Comparison of ENCODE assay signal across 1 cellular context in genomic region chr9:21395778-21396717, GRCh38.
TF ChIP-seq lines count a peak whose summit lies in the region.

No MANE protein-coding gene starts in this region.

TF ChIP-seq in SK-N-SH, 30 proteins besides CTCF, POLR2A, EP300 and RAD21:
- TF ChIP-seq ZBTB33 (IDR thresholded peaks at IDR 0.05; ENCODE audit: borderline replicate concordance, low read depth) (no peak), RCOR1 (IDR thresholded peaks at IDR 0.05; ENCODE audit: low read length) (no peak), REST (IDR thresholded peaks at IDR 0.05; ENCODE audit: low read depth, low read length) (no peak), SMC3 (IDR thresholded peaks at IDR 0.05; ENCODE audit: low read depth, low read length) (peak; percentile 83), MXI1 (IDR thresholded peaks at IDR 0.05; ENCODE audit: low read depth, low read length) (no peak)
